26 cellular contexts compared by ENCODE assay signal in genomic region chr11:31328698-31329097, GRCh38. TPM values are rescaled to one million over a fixed set of nuclear protein-coding genes. Genes with fewer than 3 reads are reported as not detected.
"Had no signal": no experiment of that assay in that cellular context is flagged by ENCODE, and none has a peak within 500 bp of the region (broad histone marks: within the 10 kb centered on the region; RNA-seq: fewer than 3 reads in every experiment).

No MANE protein-coding gene starts in this region.

- H3K4me1 ChIP-seq: stomach, suprapubic skin, testis, thyroid gland, tibial artery, tibial nerve, transverse colon, upper lobe of left lung, upper lobe of right lung, uterus, vagina had no signal

- ATAC-seq: stimulated activated effector memory CD8-positive, alpha-beta T cell treated with anti-CD3 and anti-CD28 coated beads, Interleukin-12 subunit alpha, Interleukin-12 subunit beta, amount 100 ng/mL, for 72 hours; stimulated activated memory B cell treated with anti-CD40 and anti-IgM and Interleukin-4, amounts not matched to agents 10 μg/mL and 1 μg/mL and 100 μg/mL, for 72 hours; stimulated activated naive B cell treated with anti-CD40 and anti-IgM and Interleukin-4, amounts not matched to agents 10 μg/mL and 1 μg/mL and 100 μg/mL, for 72 hours; stimulated activated naive CD8-positive, alpha-beta T cell treated with anti-CD3 and anti-CD28 coated beads, Interleukin-15, amount 100 ng/mL, for 72 hours; stimulated activated naive CD8-positive, alpha-beta T cell treated with anti-CD3 and anti-CD28 coated beads, Interleukin-15, Interleukin-2, amounts not matched to agents 100 U/mL and 50 U/mL, for 24 hours; upper lobe of right lung had no signal

- FAIRE-seq: urothelium cell line had no signal

- H3K4me3 ChIP-seq: stomach, suprapubic skin, testis, thoracic aorta, thyroid gland, tibial artery, tibial nerve, transverse colon, upper lobe of left lung, upper lobe of right lung, uterus, vagina had no signal

- H3K9me3 ChIP-seq: stomach, suprapubic skin, testis, thoracic aorta, thyroid gland, tibial artery, tibial nerve, transverse colon, upper lobe of left lung, upper lobe of right lung, uterus, vagina had no signal

- H3K27me3 ChIP-seq: stomach, suprapubic skin, testis, thyroid gland, tibial artery, tibial nerve, transverse colon, upper lobe of left lung, upper lobe of right lung, uterus, vagina had no signal

- DNase-seq: stimulated activated CD4-positive, alpha-beta T cell treated with anti-CD3 and anti-CD28 coated beads, Interleukin-2, amount 100 ng/mL, for 48 hours; stimulated activated CD4-positive, alpha-beta T cell treated with anti-CD3 and anti-CD28 coated beads, Interleukin-4, amount 100 ng/mL, for 1 hour; stimulated activated CD4-positive, alpha-beta T cell treated with anti-CD3 and anti-CD28 coated beads, Interleukin-4, amount 100 ng/mL, for 24 hours; stimulated activated CD4-positive, alpha-beta T cell treated with anti-CD3 and anti-CD28 coated beads, Interleukin-4, amount 100 ng/mL, for 4 hours; stimulated activated CD8-positive, alpha-beta memory T cell treated with anti-CD3 and anti-CD28 coated beads, Interleukin-4, amount 100 ng/mL, for 48 hours; stimulated activated naive B cell treated with anti-CD40 and anti-IgM and Interleukin-4, amounts not matched to agents 10 μg/mL and 1 μg/mL and 100 μg/mL, for 72 hours; stimulated activated naive CD4-positive, alpha-beta T cell; stimulated activated naive CD8-positive, alpha-beta T cell treated with anti-CD3 and anti-CD28 coated beads, Interleukin-15, amount 100 ng/mL, for 72 hours; stimulated activated naive CD8-positive, alpha-beta T cell treated with anti-CD3 and anti-CD28 coated beads, Interleukin-15, Interleukin-2, amounts not matched to agents 100 U/mL and 50 U/mL, for 24 hours; stomach; substantia nigra; testis; thyroid gland; tibial artery; transverse colon; trophoblast cell; upper lobe of right lung; uterus had no signal

- H3K27ac ChIP-seq: stomach, suprapubic skin, testis, thoracic aorta, thyroid gland, tibial artery, tibial nerve, transverse colon, upper lobe of left lung, upper lobe of right lung, uterus, vagina had no signal

- H3K36me3 ChIP-seq: stomach, suprapubic skin, thoracic aorta, thyroid gland, tibial artery, tibial nerve, transverse colon, upper lobe of left lung, upper lobe of right lung, uterus, vagina had no signal

RNA-seq across cellular contexts. Expression of gene DCDC1, which starts 40.8 kb away (rescaled TPM):
- total RNA-seq: thoracic aorta, vagina had no signal
- polyA plus RNA-seq: stomach had no signal
